1 cellular context compared by ENCODE assay signal in genomic region chr12:12513416-12514006, GRCh38.
TF ChIP-seq lines count a peak whose summit lies in the region.

No MANE protein-coding gene starts in this region.

TF ChIP-seq in IMR-90, 13 proteins besides CTCF, POLR2A, EP300 and RAD21 (continued from another document):
- no peak for TF ChIP-seq USF2 (IDR thresholded peaks at IDR 0.05; ENCODE audit: low read depth, low read length)
- peak; percentile 82 for TF ChIP-seq MAFK (IDR thresholded peaks at IDR 0.05; ENCODE audit: low read depth, low read length)
- TF ChIP-seq MAZ (IDR thresholded peaks at IDR 0.05; ENCODE audit: borderline replicate concordance, low read depth, low read length), result no peak
